ENCODE assay signal across 1 cellular context in the genomic region with DNA sequence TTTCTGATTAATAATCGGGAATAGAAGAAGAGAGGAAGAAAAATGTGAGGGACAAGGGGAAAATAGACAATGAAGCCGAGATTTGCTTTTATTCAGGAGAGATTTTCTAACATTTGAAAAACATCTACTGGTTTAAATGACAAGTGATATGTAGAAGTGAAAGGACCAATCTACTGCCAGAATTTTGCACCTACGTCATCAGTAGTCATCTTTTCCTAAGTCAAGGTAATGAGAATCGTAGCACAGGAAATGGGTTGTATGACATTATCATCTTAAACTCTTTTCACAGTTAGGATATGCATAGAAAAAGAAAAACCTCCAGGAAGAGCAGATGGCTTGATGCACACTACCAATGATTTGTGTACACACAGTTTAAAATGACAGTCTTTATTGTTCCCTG.
TF ChIP-seq lines count a peak whose summit lies in the region.

No MANE protein-coding gene starts in this region.

TF ChIP-seq in SK-N-SH treated with all-trans-retinoic acid at 6 μM for 48 hours, 23 proteins besides CTCF, POLR2A, EP300 and RAD21:
- TF ChIP-seq PATZ1 (CRISPR knock-in tag; IDR thresholded peaks at IDR 0.05; ENCODE audit: borderline replicate concordance): no peak
- TF ChIP-seq GLIS3 (CRISPR knock-in tag; IDR thresholded peaks at IDR 0.05): no peak
- TF ChIP-seq SNAI2 (CRISPR knock-in tag; IDR thresholded peaks at IDR 0.05): no peak
- no peak for TF ChIP-seq ZNF565 (CRISPR knock-in tag; conservative IDR thresholded peaks at IDR 0.05; ENCODE audit: low read depth)
TF ChIP-seq in SK-N-SH treated with all-trans-retinoic acid at 6 μM for 48 hours: peak in this region for 0.
